Comparison of ENCODE assay signal across 14 cellular contexts in genomic region chr14:68521557-68521901, GRCh38.
DNase-seq lines count a peak whose midpoint lies in the region; ATAC-seq, FAIRE-seq and TF ChIP-seq lines count a peak whose summit lies in the region.
"Had no signal": no experiment of that assay in that cellular context is flagged by ENCODE, and none has a peak within 500 bp of the region (broad histone marks: within the 10 kb centered on the region; RNA-seq: fewer than 3 reads in every experiment).

No MANE protein-coding gene starts in this region.

- H3K9ac ChIP-seq in mammary epithelial cell (ENCODE audit: insufficient read depth, low read length), result peak overlapping the region; percentile 65

- peaks cover 8% of the 10 kb centered on the region for H3K36me3 Mint-ChIP-seq in mesothelial cell of epicardium

- H3K4me1 ChIP-seq in mammary epithelial cell (ENCODE audit: insufficient read depth, low read length) (peaks cover 49% of the 10 kb centered on the region), stomach (peaks cover 41 to 84% (median 63%) of the 10 kb centered on the region in 4 donors)

- no peak for ATAC-seq in HG03175 (IDR thresholded peaks at IDR 0.05; ENCODE audit: unreplicated experiment)
- ATAC-seq in HG03520 (IDR thresholded peaks at IDR 0.05; ENCODE audit: unreplicated experiment), result no peak

- CTCF ChIA-PET in mammary epithelial cell (lab: Charles Lee; ENCODE audit: low non-redundant PET), result interaction anchor here (0.6 kb wide), 1 partner anchor 356 kb away, joined by 4 read pairs; no protein-coding TSS in a partner anchor

- no peaks in the 10 kb centered on the region for H3K27me3 Mint-ChIP-seq in mesothelial cell of epicardium (ENCODE audit: low read depth)

- TF ChIP-seq POLR2A in stomach (IDR thresholded peaks at IDR 0.05), result no peak

- H3K9me3 ChIP-seq in mammary epithelial cell (replicated peaks; ENCODE audit: insufficient read depth, low read length) (no peaks in the 10 kb centered on the region), stomach (no peaks in the 10 kb centered on the region)

- peak overlapping the region; percentile 97 for H3K27ac Mint-ChIP-seq in mesothelial cell of epicardium
- H3K27ac Mint-ChIP-seq: activated T-helper 2 cell treated with anti-CD3 and anti-CD28 coated beads, Interferon-gamma antibody, Interleukin-2, Interleukin-4, amounts not matched to agents 10 μg/mL and 5 μg/mL and 100 μg/mL, durations not matched to agents 14 hours and 24 hours and 36 hours had no signal

- H3K4me1 Mint-ChIP-seq in mesothelial cell of epicardium, result peaks cover 70% of the 10 kb centered on the region

- H3K36me3 ChIP-seq in mammary epithelial cell (ENCODE audit: insufficient read depth, low read length) (no peaks in the 10 kb centered on the region), stomach (no peaks in the 10 kb centered on the region)

- H3K79me2 ChIP-seq in mammary epithelial cell (ENCODE audit: insufficient read depth, low read length), result no peaks in the 10 kb centered on the region

- FAIRE-seq in GM19239 (lab: Jason Lieb, UNC), result peak; percentile 11

- dilution Hi-C loops in mammary epithelial cell (cut with HindIII; ENCODE audit: low sequenced_read_pairs), result no loop called here

- no TSS peak for BruUV-seq in mammary epithelial cell (replicated peaks; lab: Mats Ljungman, UMichigan)

- peaks cover 9% of the 10 kb centered on the region for H3K9me3 Mint-ChIP-seq in mesothelial cell of epicardium
- H3K9me3 Mint-ChIP-seq: activated T-helper 2 cell treated with anti-CD3 and anti-CD28 coated beads, Interferon-gamma antibody, Interleukin-2, Interleukin-4, amounts not matched to agents 10 μg/mL and 5 μg/mL and 100 μg/mL, durations not matched to agents 14 hours and 24 hours and 36 hours had no signal

- H3K4me3 ChIP-seq in mammary epithelial cell (replicated peaks in 1 of 3; ENCODE audit: insufficient read depth in 1 of 3, low read depth in 2 of 3, low read length in 3 of 3) (no peak overlapping the region), stomach (no peak overlapping the region)

- no peak overlapping the region for H3K4me3 Mint-ChIP-seq in mesothelial cell of epicardium

- peak overlapping the region; percentile 96 for H3K27ac ChIP-seq in mammary epithelial cell (ENCODE audit: insufficient read depth, low read depth, low read length)
- H3K27ac ChIP-seq in stomach, result peak overlapping the region; percentile 85 to 91 (median 89)

- no peak for DNase-seq in GM19239 (ENCODE audit: insufficient read length, low spot score)
- DNase-seq in mammary epithelial cell, result no peak
- no peak for DNase-seq in mesothelial cell of epicardium (ENCODE audit: low spot score in 2 of 2, unreplicated experiment in 2 of 2)
- DNase-seq in stomach, result no peak
- no peak for DNase-seq in DMS114 treated with DMSO at 0.1 percent for 48 hours (lab: John Stamatoyannopoulos, UW; ENCODE audit: unreplicated experiment)
- DNase-seq in activated CD4-positive, alpha-beta T cell treated with anti-CD3 and anti-CD28 coated beads for 48 hours, result no peak
- DNase-seq: activated CD4-positive, alpha-beta T cell treated with anti-CD3 and anti-CD28 coated beads, Interleukin-2, amount 50 U/mL, for 4 hours; hippocampal formation; NCI-H1105 treated with DMSO at 0.1 percent for 48 hours; NCI-H524 treated with DMSO at 0.1 percent for 48 hours; T-helper 9 cell had no signal

- WGBS in mammary epithelial cell (ENCODE audit: low coverage, missing lambda C conversion rate), result 73% methylated on average over 1 of the region's 1 CpG
- WGBS in stomach, 5 donors, result 22 to 42% (median 32%) methylated on average over 1 of the region's 1 CpG

- TF ChIP-seq EP300 in stomach (IDR thresholded peaks at IDR 0.05), result no peak

- H2AFZ ChIP-seq in mammary epithelial cell (ENCODE audit: low read depth, low read length), result peak overlapping the region; percentile 4

- H4K20me1 ChIP-seq in mammary epithelial cell (ENCODE audit: insufficient read depth, low read length), result no peaks in the 10 kb centered on the region

- peak overlapping the region; percentile 7 for H3K4me2 ChIP-seq in mammary epithelial cell (ENCODE audit: insufficient read depth, low read depth, low read length)

- intact Hi-C loops in mammary epithelial cell (cut with micrococcal nuclease) (loop anchor here (1.0 to 2.0 kb wide), 8 partner anchors 26 to 265 kb away; no protein-coding TSS in a partner anchor), stomach (cut with DNase I; ENCODE audit: low total_unique reads) (no loop called here)

- in situ Hi-C loops in mammary epithelial cell (cut with MboI; ENCODE audit: low sequenced_read_pairs in 2 of 2), result no loop called here

- TF ChIP-seq CTCF in mammary epithelial cell (conservative IDR thresholded peaks at IDR 0.05 in 1 of 2, IDR thresholded peaks at IDR 0.05 in 1 of 2; ENCODE audit: extremely low read depth in 1 of 2, insufficient read depth in 1 of 2, low read depth in 1 of 2, low read length in 2 of 2), result no peak
- TF ChIP-seq CTCF in mesothelial cell of epicardium (IDR thresholded peaks at IDR 0.05; ENCODE audit: unreplicated experiment), result no peak
- no peak for TF ChIP-seq CTCF in stomach (IDR thresholded peaks at IDR 0.05)

- H3K27me3 ChIP-seq in mammary epithelial cell (ENCODE audit: insufficient read depth, low read length), result no peaks in the 10 kb centered on the region
- H3K27me3 ChIP-seq in stomach, result no peaks in the 10 kb centered on the region
